Comparison of ENCODE assay signal across 16 cellular contexts in genomic region chr1:65623895-65624294, GRCh38.
"Had no signal": no experiment of that assay in that cellular context is flagged by ENCODE, and none has a peak within 500 bp of the region (broad histone marks: within the 10 kb centered on the region; RNA-seq: fewer than 3 reads in every experiment).

No MANE protein-coding gene starts in this region.

- H3K9me3 ChIP-seq: right atrium auricular region, tibial nerve, vagina had no signal

- H3K27ac ChIP-seq: right atrium auricular region, tibial nerve, vagina had no signal

- H3K4me3 ChIP-seq: right atrium auricular region, tibial nerve, vagina had no signal

- FAIRE-seq: TTC549 had no signal

- H3K36me3 ChIP-seq: right atrium auricular region, vagina had no signal

- DNase-seq: activated CD4-positive, alpha-beta memory T cell treated with anti-CD3 and anti-CD28 coated beads, Interleukin-2, amount 10 ng/mL, durations not matched to agents 7 days and 5 days; activated CD4-positive, alpha-beta T cell treated with anti-CD3 and anti-CD28 coated beads for 4 hours; activated gamma-delta T cell; activated T-cell treated with anti-CD3 and anti-CD28 coated beads, Interleukin-2, amount 50 U/mL, for 4 hours; amniotic stem cell; effector memory CD8-positive, alpha-beta T cell; islet precursor cell; midbrain; posterior cingulate gyrus; stimulated activated CD4-positive, alpha-beta T cell treated with anti-CD3 and anti-CD28 coated beads, Interleukin-15, amount 100 ng/mL, for 24 hours; stimulated activated CD4-positive, alpha-beta T cell treated with anti-CD3 and anti-CD28 coated beads, Interleukin-4, amount 100 ng/mL, for 1 hour; stimulated activated naive B cell treated with anti-CD40 and anti-IgM and Interleukin-4, amounts not matched to agents 10 μg/mL and 1 μg/mL and 100 μg/mL, for 72 hours had no signal

- H3K27me3 ChIP-seq: right atrium auricular region, tibial nerve, vagina had no signal

- H3K4me1 ChIP-seq: right atrium auricular region, tibial nerve, vagina had no signal
